In the genomic region with DNA sequence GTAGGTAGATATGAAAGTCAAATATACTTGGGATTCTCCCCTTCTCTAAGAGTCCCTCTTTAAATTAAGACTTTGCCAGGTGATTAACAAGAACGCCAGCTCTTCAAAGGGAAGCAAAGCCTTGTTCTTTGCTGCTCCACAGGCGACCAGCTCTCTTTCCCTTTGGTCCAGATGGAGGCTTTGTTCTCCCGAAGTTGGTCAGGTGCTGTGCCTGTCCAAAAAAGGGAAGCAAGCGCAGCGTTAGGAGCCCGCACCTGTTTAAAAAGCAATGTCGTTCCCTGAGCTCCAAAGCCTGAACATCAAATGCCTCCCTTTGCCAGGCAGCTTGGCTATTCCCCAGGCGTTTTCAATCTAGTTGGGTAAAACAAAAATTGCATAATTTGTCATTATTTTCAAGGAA, we compare ENCODE assay signal across 26 cellular contexts.
"Had no signal": no experiment of that assay in that cellular context is flagged by ENCODE, and none has a peak within 500 bp of the region (broad histone marks: within the 10 kb centered on the region; RNA-seq: fewer than 3 reads in every experiment).

No MANE protein-coding gene starts in this region.

- H3K9me3 ChIP-seq: ascending aorta, esophagus squamous epithelium, right atrium auricular region, suprapubic skin, tibial artery had no signal

- H3K27ac ChIP-seq: ascending aorta, cardiac muscle cell, epithelial cell of prostate, esophagus squamous epithelium, right atrium auricular region, suprapubic skin, tibial artery, VCaP had no signal

- DNase-seq: activated CD4-positive, alpha-beta T cell treated with anti-CD3 and anti-CD28 coated beads for 48 hours; activated CD4-positive, alpha-beta T cell treated with anti-CD3 and anti-CD28 coated beads, Interleukin-2, amount 50 U/mL, for 48 hours; activated CD8-positive, alpha-beta memory T cell treated with anti-CD3 and anti-CD28 coated beads, Interleukin-2, amount 50 U/mL, for 4 hours; activated effector memory CD4-positive, alpha-beta T cell treated with anti-CD3 and anti-CD28 coated beads, Interleukin-2, amount 50 U/mL, for 16 hours; activated naive CD4-positive, alpha-beta T cell treated with anti-CD3 and anti-CD28 coated beads for 36 hours; activated naive CD8-positive, alpha-beta T cell treated with anti-CD3 and anti-CD28 coated beads, Interleukin-2, amount 10 ng/mL, durations not matched to agents 7 days and 5 days; activated T-cell treated with anti-CD3 and anti-CD28 coated beads, Interleukin-2, amount 50 U/mL, for 1 hour; dermis blood vessel endothelial cell; effector CD4-positive, alpha-beta T cell; esophagus squamous epithelium; immature natural killer cell; kidney; left colon; mammary epithelial cell; midbrain; naive thymus-derived CD4-positive, alpha-beta T cell; stimulated activated CD4-positive, alpha-beta T cell treated with anti-CD3 and anti-CD28 coated beads, Interleukin-15, amount 100 ng/mL, for 24 hours; stimulated activated CD4-positive, alpha-beta T cell treated with anti-CD3 and anti-CD28 coated beads, Interleukin-2, amount 100 ng/mL, for 24 hours; stimulated activated naive CD4-positive, alpha-beta T cell; tibial artery had no signal

- H3K36me3 ChIP-seq: ascending aorta, cardiac muscle cell, esophagus squamous epithelium, right atrium auricular region, suprapubic skin, tibial artery had no signal

- H3K27me3 ChIP-seq: ascending aorta, cardiac muscle cell, esophagus squamous epithelium, right atrium auricular region, suprapubic skin, tibial artery had no signal

- H3K4me3 ChIP-seq: ascending aorta, cardiac muscle cell, esophagus squamous epithelium, right atrium auricular region, suprapubic skin, tibial artery had no signal

- H3K4me1 ChIP-seq: ascending aorta, esophagus squamous epithelium, right atrium auricular region, suprapubic skin, tibial artery had no signal
